16 cellular contexts compared by ENCODE assay signal in genomic region chr7:137908106-137908505, GRCh38.
"Had no signal": no experiment of that assay in that cellular context is flagged by ENCODE, and none has a peak within 500 bp of the region (broad histone marks: within the 10 kb centered on the region; RNA-seq: fewer than 3 reads in every experiment).

No MANE protein-coding gene starts in this region.

- DNase-seq: activated CD4-positive, alpha-beta memory T cell treated with anti-CD3 and anti-CD28 coated beads, Interleukin-2, amount 10 ng/mL, durations not matched to agents 7 days and 5 days; activated CD8-positive, alpha-beta memory T cell treated with anti-CD3 and anti-CD28 coated beads, Interleukin-2, amount 50 U/mL, for 4 hours; activated naive CD4-positive, alpha-beta T cell treated with Interleukin-2 at 50 U/mL for 16 hours; central memory CD4-positive, alpha-beta T cell; lower lobe of right lung; naive B cell; stimulated activated CD4-positive, alpha-beta T cell treated with anti-CD3 and anti-CD28 coated beads, Interleukin-12 subunit alpha, Interleukin-12 subunit beta, amount 100 ng/mL, for 4 hours; T1000; trophoblast cell had no signal

- H3K27me3 ChIP-seq: hepatocyte, neutrophil had no signal

- H3K27ac ChIP-seq: hepatocyte, lower lobe of right lung, neutrophil, prostate gland, VCaP had no signal

- H3K9me3 ChIP-seq: lower lobe of right lung, neutrophil, prostate gland had no signal

- H3K4me2 ChIP-seq: hepatocyte had no signal

- H3K4me3 ChIP-seq: hepatocyte, lower lobe of right lung, prostate gland had no signal

- H3K27ac Mint-ChIP-seq: activated CD4-positive, alpha-beta memory T cell treated with anti-CD3 and anti-CD28 coated beads, Interleukin-2, amount 10 ng/mL, durations not matched to agents 7 days and 5 days; stimulated activated naive CD8-positive, alpha-beta T cell treated with anti-CD3 and anti-CD28 coated beads, Interleukin-15, Interleukin-2, amounts not matched to agents 100 ng/mL and 50 ng/mL, for 24 hours had no signal

- FAIRE-seq: endometrium, frontal cortex had no signal

- H3K27me3 Mint-ChIP-seq: activated CD4-positive, alpha-beta memory T cell treated with anti-CD3 and anti-CD28 coated beads, Interleukin-2, amount 10 ng/mL, durations not matched to agents 7 days and 5 days; naive B cell; stimulated activated naive CD8-positive, alpha-beta T cell treated with anti-CD3 and anti-CD28 coated beads, Interleukin-15, Interleukin-2, amounts not matched to agents 100 ng/mL and 50 ng/mL, for 24 hours had no signal

- ATAC-seq: lower lobe of right lung had no signal

- H3K4me1 ChIP-seq: prostate gland had no signal

- H2AFZ ChIP-seq: hepatocyte had no signal

- H3K4me3 Mint-ChIP-seq: activated CD4-positive, alpha-beta memory T cell treated with anti-CD3 and anti-CD28 coated beads, Interleukin-2, amount 10 ng/mL, durations not matched to agents 7 days and 5 days; naive B cell; stimulated activated naive CD8-positive, alpha-beta T cell treated with anti-CD3 and anti-CD28 coated beads, Interleukin-15, Interleukin-2, amounts not matched to agents 100 ng/mL and 50 ng/mL, for 24 hours had no signal
